Comparison of ENCODE assay signal across 8 cellular contexts in the genomic region with DNA sequence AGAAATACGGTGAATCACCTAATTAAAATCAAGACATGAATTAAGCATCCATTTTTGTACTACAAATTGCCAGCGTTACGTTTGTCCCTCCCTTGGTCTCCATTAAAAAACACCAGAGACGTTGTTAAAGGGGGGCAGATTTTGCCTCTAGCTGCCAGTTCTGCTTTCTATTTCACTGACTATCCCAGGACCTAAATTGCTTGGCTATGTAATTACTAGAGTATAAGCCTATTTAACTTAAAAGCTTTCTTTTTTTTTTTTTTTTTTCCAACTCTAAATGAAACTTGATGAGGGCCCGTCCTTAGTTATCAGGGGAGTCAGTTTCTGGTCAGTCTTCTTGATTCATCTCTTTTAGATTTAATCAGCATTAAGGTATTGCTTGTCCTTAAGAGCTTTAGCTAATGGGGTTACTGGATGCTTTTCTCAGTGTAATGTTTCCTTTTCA. TPM values are rescaled to one million over a fixed set of nuclear protein-coding genes. Genes with fewer than 3 reads are reported as not detected.
A peak's percentile ranks its signal among the peaks of the same experiment; 100 is the strongest.
DNase-seq lines count a peak whose midpoint lies in the region; ATAC-seq, FAIRE-seq and TF ChIP-seq lines count a peak whose summit lies in the region.

No MANE protein-coding gene starts in this region.

- no peaks in the 10 kb centered on the region; the same call in 2 of the 3 replicates for H3K9me3 Mint-ChIP-seq in GM23338
- no peaks in the 10 kb centered on the region for H3K9me3 Mint-ChIP-seq in T-helper 2 cell treated with Interferon-gamma antibody and Interleukin-4, amounts not matched to agents 5 μg/mL and 100 μg/mL, for 36 hours

- H3K9me3 ChIP-seq in AG04450 (ENCODE audit: control insufficient read depth, insufficient read depth, low read length) = peaks cover 3% of the 10 kb centered on the region; the same call in 1 of the 2 replicates
- H3K9me3 ChIP-seq in parathyroid adenoma (ENCODE audit: control insufficient read depth, low read length) = no peaks in the 10 kb centered on the region

- POLR2A ChIA-PET in AG04450 (lab: Yijun Ruan, JAX) = interaction anchor here (0.7 to 1.1 kb wide), 4 partner anchors 122 to 998 kb away, joined by 3 to 9 read pairs (median 6); no protein-coding TSS in a partner anchor

- H3K4me3 ChIP-seq in AG04450 (ENCODE audit: low read depth, low read length) = peak overlapping the region; percentile 85
- peak overlapping the region; percentile 58 for H3K4me3 ChIP-seq in GM23338
- H3K4me3 ChIP-seq in fibroblast of mammary gland (ENCODE audit: control insufficient read depth, low read depth, low read length) = peak overlapping the region; percentile 86
- peak overlapping the region; percentile 77 for H3K4me3 ChIP-seq in parathyroid adenoma (ENCODE audit: low read depth, low read length)

- no peak for ATAC-seq in GM23338

- H3K27ac ChIP-seq in AG04450 (ENCODE audit: low read depth, low read length) = peak overlapping the region; percentile 98
- H3K27ac ChIP-seq in GM23338 (ENCODE audit: low read depth) = peak overlapping the region; percentile 92
- H3K27ac ChIP-seq in parathyroid adenoma = peak overlapping the region; percentile 87

- no peak overlapping the region for H3K9ac ChIP-seq in parathyroid adenoma

- FAIRE-seq in RCC 7860 (lab: Jason Lieb, UNC) = no peak

- no peak for TF ChIP-seq CTCF in AG04450 (IDR thresholded peaks at IDR 0.05; ENCODE audit: low read depth, low read length)
- TF ChIP-seq CTCF in GM23338 (conservative IDR thresholded peaks at IDR 0.05; ENCODE audit: low read depth in 2 of 2) = no peak
- TF ChIP-seq CTCF in fibroblast of mammary gland (conservative IDR thresholded peaks at IDR 0.05; ENCODE audit: control insufficient read depth, insufficient read depth, low read depth, low read length) = no peak
- TF ChIP-seq CTCF in parathyroid adenoma (IDR thresholded peaks at IDR 0.05) = no peak

- H3K79me2 ChIP-seq in GM23338 (replicated peaks; ENCODE audit: insufficient read depth) (peaks cover 42% of the 10 kb centered on the region), parathyroid adenoma (no peaks in the 10 kb centered on the region)

- H3K4me3 Mint-ChIP-seq in GM23338 = peak overlapping the region; percentile 90
- H3K4me3 Mint-ChIP-seq in T-helper 2 cell treated with Interferon-gamma antibody and Interleukin-4, amounts not matched to agents 5 μg/mL and 100 μg/mL, for 36 hours = peak overlapping the region; percentile 93

- peaks cover 26% of the 10 kb centered on the region for H3K36me3 Mint-ChIP-seq in GM23338 (ENCODE audit: low read depth)
- peaks cover 21% of the 10 kb centered on the region for H3K36me3 Mint-ChIP-seq in T-helper 2 cell treated with Interferon-gamma antibody and Interleukin-4, amounts not matched to agents 5 μg/mL and 100 μg/mL, for 36 hours (ENCODE audit: low read depth)

- DNase-seq in AG04450 (ENCODE audit: low read depth, low spot score) (no peak), GM23338 (ENCODE audit: low spot score) (no peak), fibroblast of mammary gland (ENCODE audit: low read depth) (peak; percentile 35), D341Med (ENCODE audit: low spot score) (no peak), RCC 7860 (ENCODE audit: low spot score) (no peak), putamen (ENCODE audit: low spot score) (no peak)
- no peak for DNase-seq in T-helper 2 cell treated with Interferon-gamma antibody and Interleukin-4, amounts not matched to agents 5 μg/mL and 100 μg/mL, for 36 hours (ENCODE audit: low spot score)

- peaks cover 37% of the 10 kb centered on the region for H3K4me1 Mint-ChIP-seq in GM23338
- peaks cover 41% of the 10 kb centered on the region for H3K4me1 Mint-ChIP-seq in T-helper 2 cell treated with Interferon-gamma antibody and Interleukin-4, amounts not matched to agents 5 μg/mL and 100 μg/mL, for 36 hours (ENCODE audit: low read depth)

- peaks cover 18% of the 10 kb centered on the region for H3K27me3 Mint-ChIP-seq in GM23338 (ENCODE audit: insufficient read depth, low read depth, poor library complexity)
- H3K27me3 Mint-ChIP-seq in T-helper 2 cell treated with Interferon-gamma antibody and Interleukin-4, amounts not matched to agents 5 μg/mL and 100 μg/mL, for 36 hours (ENCODE audit: low read depth) = peaks cover 39% of the 10 kb centered on the region

- peaks cover 20% of the 10 kb centered on the region for H4K20me1 ChIP-seq in GM23338 (replicated peaks; ENCODE audit: insufficient read depth)

- no peaks in the 10 kb centered on the region for H3K9me2 ChIP-seq in GM23338 (ENCODE audit: insufficient read depth)

- CTCF ChIA-PET in AG04450 (lab: Charles Lee) = interaction anchor here (1.0 to 4.3 kb wide), 5 partner anchors 37 to 851 kb away, joined by 3 to 27 read pairs (median 5); no protein-coding TSS in a partner anchor

- H3K4me1 ChIP-seq in GM23338 (ENCODE audit: insufficient read depth) (peaks cover 40% of the 10 kb centered on the region), parathyroid adenoma (no peaks in the 10 kb centered on the region)

- peak overlapping the region; percentile 98 for H3K27ac Mint-ChIP-seq in GM23338
- peak overlapping the region; percentile 91 for H3K27ac Mint-ChIP-seq in T-helper 2 cell treated with Interferon-gamma antibody and Interleukin-4, amounts not matched to agents 5 μg/mL and 100 μg/mL, for 36 hours

- no peaks in the 10 kb centered on the region for H3F3A ChIP-seq in GM23338 (replicated peaks; ENCODE audit: low read depth)

- no peaks in the 10 kb centered on the region for H3K36me3 ChIP-seq in GM23338 (ENCODE audit: insufficient read depth)
- no peaks in the 10 kb centered on the region for H3K36me3 ChIP-seq in parathyroid adenoma (ENCODE audit: control insufficient read depth, insufficient read depth, low read length)

- no peak overlapping the region for H2AFZ ChIP-seq in GM23338
- no peak overlapping the region for H2AFZ ChIP-seq in parathyroid adenoma

- H3K4me2 ChIP-seq in GM23338 (peak overlapping the region; percentile 75), parathyroid adenoma (ENCODE audit: low read length) (peak overlapping the region; percentile 74)

- no peaks in the 10 kb centered on the region for H3K27me3 ChIP-seq in AG04450 (ENCODE audit: control insufficient read depth, insufficient read depth, low read length)
- no peaks in the 10 kb centered on the region for H3K27me3 ChIP-seq in GM23338 (ENCODE audit: insufficient read depth)
- no peaks in the 10 kb centered on the region for H3K27me3 ChIP-seq in parathyroid adenoma (ENCODE audit: control insufficient read depth, insufficient read depth, low read length)

TF ChIP-seq in GM23338, 12 proteins besides CTCF, POLR2A, EP300 and RAD21 (continues in another document):
- TF ChIP-seq EZH2 (IDR thresholded peaks at IDR 0.05; ENCODE audit: low read depth, unreplicated experiment) = no peak
- TF ChIP-seq CREB1 (CRISPR knock-in tag; IDR thresholded peaks at IDR 0.05; ENCODE audit: low read depth) = no peak
- no peak for TF ChIP-seq JUNB (IDR thresholded peaks at IDR 0.05; ENCODE audit: unreplicated experiment)
- no peak for TF ChIP-seq EZH2phosphoT487 (IDR thresholded peaks at IDR 0.05; ENCODE audit: unreplicated experiment)
- no peak for TF ChIP-seq ETS1 (IDR thresholded peaks at IDR 0.05)
- no peak for TF ChIP-seq STAT1 (IDR thresholded peaks at IDR 0.05; ENCODE audit: unreplicated experiment)
- no peak for TF ChIP-seq NANOG (IDR thresholded peaks at IDR 0.05; ENCODE audit: borderline replicate concordance)
- no peak for TF ChIP-seq ZNF114 (CRISPR knock-in tag; IDR thresholded peaks at IDR 0.05)
- no peak for TF ChIP-seq POLR2AphosphoS5 (IDR thresholded peaks at IDR 0.05; ENCODE audit: low read depth)

RNA-seq across cellular contexts. Expression of gene LMO4, which starts 1.1 kb away (rescaled TPM):
- polyA plus RNA-seq in AG04450 (2011; rRNA removed) (115 and 138 TPM in 2 replicates), GM23338 (2016; fragmentation: Nextera tagmentation; extraction: Ambion mirVana) (35.6 and 35.8 TPM in 2 replicates)
- 55.6 and 56.1 TPM in 2 replicates for polyA minus RNA-seq in AG04450 (2011; rRNA and poly(A)+ RNA removed)
- 96.2 and 112 TPM in 2 replicates for total RNA-seq in GM23338 (2014; rRNA removed; shearing (Covaris generic))
